ENCODE assay signal across 7 cellular contexts in genomic region chr6:39724787-39725631, GRCh38.
A peak's percentile ranks its signal among the peaks of the same experiment; 100 is the strongest.
DNase-seq lines count a peak whose midpoint lies in the region; ATAC-seq lines count a peak whose summit lies in the region.

A gene with protein sequence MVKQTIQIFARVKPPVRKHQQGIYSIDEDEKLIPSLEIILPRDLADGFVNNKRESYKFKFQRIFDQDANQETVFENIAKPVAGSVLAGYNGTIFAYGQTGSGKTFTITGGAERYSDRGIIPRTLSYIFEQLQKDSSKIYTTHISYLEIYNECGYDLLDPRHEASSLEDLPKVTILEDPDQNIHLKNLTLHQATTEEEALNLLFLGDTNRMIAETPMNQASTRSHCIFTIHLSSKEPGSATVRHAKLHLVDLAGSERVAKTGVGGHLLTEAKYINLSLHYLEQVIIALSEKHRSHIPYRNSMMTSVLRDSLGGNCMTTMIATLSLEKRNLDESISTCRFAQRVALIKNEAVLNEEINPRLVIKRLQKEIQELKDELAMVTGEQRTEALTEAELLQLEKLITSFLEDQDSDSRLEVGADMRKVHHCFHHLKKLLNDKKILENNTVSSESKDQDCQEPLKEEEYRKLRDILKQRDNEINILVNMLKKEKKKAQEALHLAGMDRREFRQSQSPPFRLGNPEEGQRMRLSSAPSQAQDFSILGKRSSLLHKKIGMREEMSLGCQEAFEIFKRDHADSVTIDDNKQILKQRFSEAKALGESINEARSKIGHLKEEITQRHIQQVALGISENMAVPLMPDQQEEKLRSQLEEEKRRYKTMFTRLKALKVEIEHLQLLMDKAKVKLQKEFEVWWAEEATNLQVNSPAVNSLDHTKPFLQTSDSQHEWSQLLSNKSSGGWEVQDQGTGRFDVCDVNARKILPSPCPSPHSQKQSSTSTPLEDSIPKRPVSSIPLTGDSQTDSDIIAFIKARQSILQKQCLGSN (minus strand): TSS chr6:39725408. CDS start chr6:39725310, 98 bp downstream.

- DNase-seq in NCI-H2107 treated with DMSO at 0.1 percent for 48 hours (lab: John Stamatoyannopoulos, UW; ENCODE audit: unreplicated experiment) (peak; percentile 48), kidney tubule cell (ENCODE audit: low spot score) (peak; percentile 93)
- peak; percentile 88 for DNase-seq in activated CD4-positive, alpha-beta T cell treated with anti-CD3 and anti-CD28 coated beads for 48 hours
- DNase-seq in stimulated activated CD4-positive, alpha-beta T cell treated with anti-CD3 and anti-CD28 coated beads, Interleukin-15, amount 100 ng/mL, for 24 hours = peak; percentile 88

- ATAC-seq in GM18519 (IDR thresholded peaks at IDR 0.05; ENCODE audit: low FRiP score, unreplicated experiment) (peak; percentile 94), HG03045 (IDR thresholded peaks at IDR 0.05; ENCODE audit: unreplicated experiment) (peak; percentile 99)

- peak within 1 kb of the TSS; percentile 89 for H3K27ac ChIP-seq in cingulate gyrus (ENCODE audit: low read depth, low read length)

Comparison
In these comparisons a context has a peak if more than half of its experiments do, and no peak if none do; other contexts are left out.
1. Peak in every context shown above with its lines: DNase-seq, ATAC-seq and H3K27ac ChIP-seq.